20 cellular contexts compared by ENCODE assay signal in genomic region chr5:38148021-38148625, GRCh38.
DNase-seq lines count a peak whose midpoint lies in the region; ATAC-seq and TF ChIP-seq lines count a peak whose summit lies in the region.
"Had no signal": no experiment of that assay in that cellular context is flagged by ENCODE, and none has a peak within 500 bp of the region (broad histone marks: within the 10 kb centered on the region; RNA-seq: fewer than 3 reads in every experiment).

No MANE protein-coding gene starts in this region.

- H4K8ac ChIP-seq in trophoblast cell (ENCODE audit: low read depth, low read length) = no peak overlapping the region

- no peak overlapping the region for H2BK12ac ChIP-seq in trophoblast cell (ENCODE audit: low read length)

- H3K4me1 ChIP-seq in trophoblast cell (ENCODE audit: control insufficient read depth in 1 of 2, insufficient read depth in 2 of 2, low read length in 2 of 2) = no peaks in the 10 kb centered on the region

- H3K4ac ChIP-seq in trophoblast cell (ENCODE audit: low read depth, low read length) = no peak overlapping the region

- H3K9ac ChIP-seq in trophoblast cell (ENCODE audit: low read length) = no peak overlapping the region

- H4K91ac ChIP-seq in trophoblast cell (ENCODE audit: low read depth, low read length) = no peak overlapping the region

- no peak overlapping the region for H2AFZ ChIP-seq in trophoblast cell (ENCODE audit: insufficient read depth, low read length, poor library complexity)

- no peak overlapping the region for H2AK5ac ChIP-seq in trophoblast cell (ENCODE audit: low read length)

- TF ChIP-seq CTCF in dorsolateral prefrontal cortex (IDR thresholded peaks at IDR 0.05 in 54 of 56, conservative IDR thresholded peaks at IDR 0.05 in 2 of 56; ENCODE audit: low read depth in 1 of 56, partially characterized antibody in 56 of 56) (peak in 1 of 56 donors; percentile 14), omental fat pad (IDR thresholded peaks at IDR 0.05) (no peak)

- peak overlapping the region in 50 of 59 donors; percentile 0 to 81 (median 57) for H3K27ac ChIP-seq in dorsolateral prefrontal cortex
- no peak overlapping the region for H3K27ac ChIP-seq in trophoblast cell (ENCODE audit: low read depth, low read length)
- H3K27ac ChIP-seq: HL-60 had no signal

- H3K4me3 ChIP-seq in dorsolateral prefrontal cortex (peak overlapping the region in 23 of 59 donors; percentile 3 to 44 (median 20)), trophoblast cell (ENCODE audit: low read depth, low read length) (no peak overlapping the region)
- H3K4me3 ChIP-seq: GM12878 had no signal

- no peaks in the 10 kb centered on the region for H3K79me2 ChIP-seq in trophoblast cell (ENCODE audit: control insufficient read depth, insufficient read depth, low read length, poor library complexity)

- no peak overlapping the region for H3K23ac ChIP-seq in trophoblast cell (ENCODE audit: low read length)

- DNase-seq in Ammon's horn (ENCODE audit: low spot score) = peak; percentile 56
- peak; percentile 38 for DNase-seq in HuH-7.5 (ENCODE audit: low spot score)
- DNase-seq in dorsolateral prefrontal cortex = peak in 2 of 10 donors; percentile 28 to 33
- DNase-seq in occipital lobe (lab: John Stamatoyannopoulos, UW) = peak; percentile 5
- DNase-seq in omental fat pad (ENCODE audit: low spot score) = no peak
- no peak for DNase-seq in trophoblast cell
- no peak for DNase-seq in T-helper 2 cell
- DNase-seq in stimulated activated CD8-positive, alpha-beta memory T cell treated with anti-CD3 and anti-CD28 coated beads, Interleukin-4, amount 100 ng/mL, for 48 hours = no peak
- DNase-seq: 8988T; CD8-positive, alpha-beta T cell; DMS 273 treated with DMSO at 0.1 percent for 48 hours; GDM1; KG1; NCI-H1436 treated with DMSO at 0.1 percent for 48 hours; NCI-H2081; NCI-H82; Right ventricle myocardium superior had no signal

- no peak overlapping the region for H3K14ac ChIP-seq in trophoblast cell (ENCODE audit: low read length)

- no peak overlapping the region for H3K4me2 ChIP-seq in trophoblast cell (ENCODE audit: low read length)

- H2BK120ac ChIP-seq in trophoblast cell (ENCODE audit: insufficient read depth, low read length, poor library complexity) = no peak overlapping the region

- ATAC-seq in omental fat pad (ENCODE audit: low FRiP score) = no peak
- ATAC-seq: CD8-positive, alpha-beta T cell; GM12878; HCT116 had no signal

- H3K18ac ChIP-seq in trophoblast cell (ENCODE audit: low read length) = no peak overlapping the region

- no peaks in the 10 kb centered on the region for H3K36me3 ChIP-seq in trophoblast cell (ENCODE audit: control insufficient read depth in 1 of 2, insufficient read depth in 2 of 2, low read length in 2 of 2)

- no CpG with 5 or more reads among the region's 10 CpGs for WGBS in trophoblast cell (ENCODE audit: extremely low coverage, insufficient coverage, insufficient read length)

- H3K79me1 ChIP-seq in trophoblast cell (ENCODE audit: low read length) = no peaks in the 10 kb centered on the region

- no peak overlapping the region for H4K12ac ChIP-seq in trophoblast cell (ENCODE audit: low read depth, low read length)

- no peak overlapping the region for H2BK5ac ChIP-seq in trophoblast cell (ENCODE audit: low read depth, low read length, poor library complexity)

- H3K27me3 ChIP-seq in dorsolateral prefrontal cortex (peaks cover 0 to 4% (median 0%) of the 10 kb centered on the region in 45 donors), trophoblast cell (ENCODE audit: insufficient read depth, low read length) (no peaks in the 10 kb centered on the region)

- intact Hi-C loops in dorsolateral prefrontal cortex (cut with DNase I) = no loop called here

- H3K9me3 ChIP-seq in trophoblast cell (ENCODE audit: insufficient read depth, low read depth, low read length) = no peaks in the 10 kb centered on the region

Comparison
In these comparisons a context has a peak if more than half of its experiments do, and no peak if none do; other contexts are left out.
1. DNase-seq: peak in Ammon's horn (single experiment), HuH-7.5 (single experiment) and occipital lobe (single experiment); none in omental fat pad (single experiment), trophoblast cell (0 of 2), T-helper 2 cell (0 of 5) and stimulated activated CD8-positive, alpha-beta memory T cell treated with anti-CD3 and anti-CD28 coated beads, Interleukin-4, amount 100 ng/mL, for 48 hours (single experiment).